ENCODE assay signal across 12 cellular contexts in genomic region chr6:31797607-31798006, GRCh38. TPM values are rescaled to one million over a fixed set of nuclear protein-coding genes. Genes with fewer than 3 reads are reported as not detected.
DNase-seq lines count a peak whose midpoint lies in the region; ATAC-seq and TF ChIP-seq lines count a peak whose summit lies in the region.
"Had no signal": no experiment of that assay in that cellular context is flagged by ENCODE, and none has a peak within 500 bp of the region (broad histone marks: within the 10 kb centered on the region; RNA-seq: fewer than 3 reads in every experiment).

No MANE protein-coding gene starts in this region.

- no peaks in the 10 kb centered on the region for H3K27me3 Mint-ChIP-seq in CD4-positive, alpha-beta memory T cell
- H3K27me3 Mint-ChIP-seq in activated naive CD4-positive, alpha-beta T cell treated with anti-CD3 and anti-CD28 coated beads, Interleukin-2, amount 50 U/mL, for 24 hours, result no peaks in the 10 kb centered on the region
- no peaks in the 10 kb centered on the region for H3K27me3 Mint-ChIP-seq in natural killer cell treated with Interleukin-12 subunit alpha and Interleukin-12 subunit beta and Interleukin-15 and Interleukin-18, amount 100 ng/mL, for 72 hours
- H3K27me3 Mint-ChIP-seq in Caco-2 (ENCODE audit: insufficient read depth, unreplicated experiment), result no peaks in the 10 kb centered on the region

- H3K9me3 Mint-ChIP-seq in CD4-positive, alpha-beta memory T cell, result no peaks in the 10 kb centered on the region
- no peaks in the 10 kb centered on the region for H3K9me3 Mint-ChIP-seq in activated naive CD4-positive, alpha-beta T cell treated with anti-CD3 and anti-CD28 coated beads, Interleukin-2, amount 50 U/mL, for 24 hours
- no peaks in the 10 kb centered on the region for H3K9me3 Mint-ChIP-seq in natural killer cell treated with Interleukin-12 subunit alpha and Interleukin-12 subunit beta and Interleukin-15 and Interleukin-18, amount 100 ng/mL, for 72 hours
- no peaks in the 10 kb centered on the region for H3K9me3 Mint-ChIP-seq in Caco-2 (ENCODE audit: unreplicated experiment)

- CTCF ChIA-PET in CD4-positive, alpha-beta memory T cell (lab: Charles Lee; ENCODE audit: partially characterized antibody), result interaction anchor here (0.6 to 3.1 kb wide), 4 partner anchors 9 to 69 kb away, joined by 4 to 14 read pairs (median 7); partner anchors contain the start of genes DDAH2 and LSM2
- CTCF ChIA-PET in Caco-2 (lab: Charles Lee), result no interaction called here

- peak overlapping the region; percentile 55 for H3K27ac ChIP-seq in CD4-positive, alpha-beta memory T cell (ENCODE audit: low read depth, low read length)

- H3K9me3 ChIP-seq in CD4-positive, alpha-beta memory T cell (ENCODE audit: control insufficient read depth in 1 of 2, low read length in 2 of 2), result no peaks in the 10 kb centered on the region
- no peaks in the 10 kb centered on the region for H3K9me3 ChIP-seq in Caco-2

- ATAC-seq in natural killer cell treated with Interleukin-12 subunit alpha and Interleukin-12 subunit beta and Interleukin-15 and Interleukin-18, amount 100 ng/mL, for 72 hours, result no peak
- no peak for ATAC-seq in HG03469 (IDR thresholded peaks at IDR 0.05; ENCODE audit: unreplicated experiment)
- ATAC-seq: GM12878, SK-N-SH treated with all-trans-retinoic acid at 6 μM for 48 hours had no signal

- peak overlapping the region; percentile 65 to 82 (median 73) for H3K4me3 Mint-ChIP-seq in CD4-positive, alpha-beta memory T cell
- peak overlapping the region; percentile 67 for H3K4me3 Mint-ChIP-seq in activated naive CD4-positive, alpha-beta T cell treated with anti-CD3 and anti-CD28 coated beads, Interleukin-2, amount 50 U/mL, for 24 hours
- H3K4me3 Mint-ChIP-seq in natural killer cell treated with Interleukin-12 subunit alpha and Interleukin-12 subunit beta and Interleukin-15 and Interleukin-18, amount 100 ng/mL, for 72 hours, result peak overlapping the region; percentile 61
- no peak overlapping the region for H3K4me3 Mint-ChIP-seq in Caco-2 (ENCODE audit: unreplicated experiment)

- TF ChIP-seq CTCF in Caco-2 (IDR thresholded peaks at IDR 0.05; ENCODE audit: insufficient read depth in 1 of 2, low read depth in 1 of 2, low read length in 1 of 2, severe bottlenecking in 1 of 2, unreplicated experiment in 1 of 2), result no peak

- H3K4me1 ChIP-seq in CD4-positive, alpha-beta memory T cell (ENCODE audit: insufficient read depth, low read length), result peaks cover 49% of the 10 kb centered on the region
- H3K4me1 ChIP-seq in Caco-2, result 0 out of 2 replicates have a peak, but pooled peaks cover 3% of the 10 kb centered on the region

- no peak overlapping the region for H3K4me3 ChIP-seq in CD4-positive, alpha-beta memory T cell (ENCODE audit: low read length in 2 of 2)
- no peak overlapping the region for H3K4me3 ChIP-seq in Caco-2 (ENCODE audit: low read depth, low read length)
- H3K4me3 ChIP-seq: GM12878 had no signal

- H3K36me3 ChIP-seq in CD4-positive, alpha-beta memory T cell (ENCODE audit: insufficient read depth, low read length), result peaks cover 1% of the 10 kb centered on the region
- no peaks in the 10 kb centered on the region for H3K36me3 ChIP-seq in Caco-2 (ENCODE audit: control insufficient read depth, insufficient read depth, low read length)

- H3K27me3 ChIP-seq in CD4-positive, alpha-beta memory T cell (ENCODE audit: insufficient read depth, low read length), result no peaks in the 10 kb centered on the region
- H3K27me3 ChIP-seq in Caco-2 (replicated peaks; ENCODE audit: control insufficient read depth, insufficient read depth, low read length), result no peaks in the 10 kb centered on the region

- DNase-seq in CD4-positive, alpha-beta memory T cell, result peak in 4 of 5 donors; percentile 38 to 42 (median 40)
- DNase-seq in NAMALWA (ENCODE audit: low spot score) (peak; percentile 81), Caco-2 (no peak), MV-4-11 (lab: John Stamatoyannopoulos, UW) (no peak), NCI-H146 treated with DMSO at 0.1 percent for 48 hours (lab: John Stamatoyannopoulos, UW; ENCODE audit: unreplicated experiment) (no peak)
- DNase-seq in natural killer cell treated with Interleukin-12 subunit alpha and Interleukin-12 subunit beta and Interleukin-15 and Interleukin-18, amount 100 ng/mL, for 72 hours (ENCODE audit: low spot score), result no peak
- DNase-seq: foreskin melanocyte, NCI-H446 had no signal

- peaks cover 0 to 18% of the 10 kb centered on the region in 2 donors for H3K36me3 Mint-ChIP-seq in CD4-positive, alpha-beta memory T cell
- peaks cover 2% of the 10 kb centered on the region for H3K36me3 Mint-ChIP-seq in activated naive CD4-positive, alpha-beta T cell treated with anti-CD3 and anti-CD28 coated beads, Interleukin-2, amount 50 U/mL, for 24 hours
- no peaks in the 10 kb centered on the region for H3K36me3 Mint-ChIP-seq in natural killer cell treated with Interleukin-12 subunit alpha and Interleukin-12 subunit beta and Interleukin-15 and Interleukin-18, amount 100 ng/mL, for 72 hours
- H3K36me3 Mint-ChIP-seq in Caco-2 (ENCODE audit: insufficient read depth, unreplicated experiment), result peaks cover 22% of the 10 kb centered on the region

- POLR2A ChIA-PET in CD4-positive, alpha-beta memory T cell (lab: Charles Lee; ENCODE audit: partially characterized antibody), result interaction anchor here (0.6 to 6.5 kb wide), 13 partner anchors 9 to 1173 kb away, joined by 3 to 93 read pairs (median 4); partner anchors contain the start of genes DDAH2, HSPA1A, HSPA1B and HSPA1L
- POLR2A ChIA-PET in Caco-2 (lab: Charles Lee), result no interaction called here

- intact Hi-C loops in CD4-positive, alpha-beta memory T cell (cut with micrococcal nuclease), result no loop called here
- intact Hi-C loops in Caco-2 (cut with micrococcal nuclease; ENCODE audit: unreplicated experiment), result no loop called here

- no TSS peak for BruUV-seq in Caco-2 (replicated peaks; lab: Mats Ljungman, UMichigan)

- peaks cover 21 to 51% (median 34%) of the 10 kb centered on the region in 4 donors for H3K4me1 Mint-ChIP-seq in CD4-positive, alpha-beta memory T cell
- H3K4me1 Mint-ChIP-seq in activated naive CD4-positive, alpha-beta T cell treated with anti-CD3 and anti-CD28 coated beads, Interleukin-2, amount 50 U/mL, for 24 hours, result peaks cover 34% of the 10 kb centered on the region
- H3K4me1 Mint-ChIP-seq in natural killer cell treated with Interleukin-12 subunit alpha and Interleukin-12 subunit beta and Interleukin-15 and Interleukin-18, amount 100 ng/mL, for 72 hours (ENCODE audit: low read depth in 2 of 2), result peaks cover 21 to 22% of the 10 kb centered on the region in 2 donors
- H3K4me1 Mint-ChIP-seq in Caco-2 (ENCODE audit: low read depth, unreplicated experiment), result peaks cover 6% of the 10 kb centered on the region

- H3K27ac Mint-ChIP-seq in CD4-positive, alpha-beta memory T cell, result peak overlapping the region; percentile 63 to 97 (median 94)
- peak overlapping the region; percentile 43 for H3K27ac Mint-ChIP-seq in activated naive CD4-positive, alpha-beta T cell treated with anti-CD3 and anti-CD28 coated beads, Interleukin-2, amount 50 U/mL, for 24 hours
- H3K27ac Mint-ChIP-seq in natural killer cell treated with Interleukin-12 subunit alpha and Interleukin-12 subunit beta and Interleukin-15 and Interleukin-18, amount 100 ng/mL, for 72 hours, result peak overlapping the region; percentile 86 to 98
- no peak overlapping the region for H3K27ac Mint-ChIP-seq in Caco-2 (ENCODE audit: unreplicated experiment)

RNA-seq across cellular contexts. Expression of gene VARS1, which starts 2.1 kb away (rescaled TPM):
- total RNA-seq in CD4-positive, alpha-beta memory T cell, result 10 to 100 TPM; 39.6 to 46.8 TPM
- 10 to 100 TPM; 43.4 to 45.9 TPM for polyA plus RNA-seq in CD4-positive, alpha-beta memory T cell
- total RNA-seq in natural killer cell treated with Interleukin-12 subunit alpha and Interleukin-12 subunit beta and Interleukin-15 and Interleukin-18, amount 100 ng/mL, for 72 hours, result 100 to 1,000 TPM in 1 of 2 donors, 10 to 100 TPM in 1; 90.7 to 226 TPM
- 132 and 135 TPM in 2 replicates for total RNA-seq in Caco-2 (2022)

RNA-seq across cellular contexts. Expression of gene LSM2, which starts 9.2 kb away (rescaled TPM):
- 10 to 100 TPM; 30.0 to 34.6 TPM for total RNA-seq in CD4-positive, alpha-beta memory T cell
- polyA plus RNA-seq in CD4-positive, alpha-beta memory T cell, result 10 to 100 TPM; 67.4 to 80.4 TPM
- 100 to 1,000 TPM in 1 of 2 donors, 10 to 100 TPM in 1; 94.6 to 113 TPM for total RNA-seq in natural killer cell treated with Interleukin-12 subunit alpha and Interleukin-12 subunit beta and Interleukin-15 and Interleukin-18, amount 100 ng/mL, for 72 hours
- 56.3 and 61.2 TPM in 2 replicates for total RNA-seq in Caco-2 (2022)

RNA-seq across cellular contexts. Expression of gene HSPA1L, which starts 17.5 kb away (rescaled TPM):
- total RNA-seq in CD4-positive, alpha-beta memory T cell, result 1 to 10 TPM; 8.2 to 8.3 TPM
- polyA plus RNA-seq in CD4-positive, alpha-beta memory T cell, result 1 to 10 TPM; 1.1 to 4.4 TPM
- 1 to 10 TPM; 1.7 to 4.1 TPM for total RNA-seq in natural killer cell treated with Interleukin-12 subunit alpha and Interleukin-12 subunit beta and Interleukin-15 and Interleukin-18, amount 100 ng/mL, for 72 hours
- 0.86 and 1.6 TPM in 2 replicates for total RNA-seq in Caco-2 (2022)

RNA-seq across cellular contexts. Expression of gene HSPA1A, which starts 17.7 kb away (rescaled TPM):
- 10 to 100 TPM; 69.9 to 71.5 TPM for total RNA-seq in CD4-positive, alpha-beta memory T cell
- 10 to 100 TPM; 14.6 to 71.9 TPM for polyA plus RNA-seq in CD4-positive, alpha-beta memory T cell
- total RNA-seq in natural killer cell treated with Interleukin-12 subunit alpha and Interleukin-12 subunit beta and Interleukin-15 and Interleukin-18, amount 100 ng/mL, for 72 hours, result 100 to 1,000 TPM; 160 to 262 TPM
- total RNA-seq in Caco-2 (2022), result 77.3 and 96.9 TPM in 2 replicates

RNA-seq across cellular contexts. Expression of gene VWA7, which starts 20.5 kb away (rescaled TPM):
- 1 to 10 TPM; 1.0 to 1.7 TPM for total RNA-seq in CD4-positive, alpha-beta memory T cell
- 1 to 10 TPM in 1 of 2 donors, under 1 TPM in 1; 1.00 to 2.5 TPM for polyA plus RNA-seq in CD4-positive, alpha-beta memory T cell
- total RNA-seq in natural killer cell treated with Interleukin-12 subunit alpha and Interleukin-12 subunit beta and Interleukin-15 and Interleukin-18, amount 100 ng/mL, for 72 hours, result 1 to 10 TPM; 1.4 to 2.1 TPM
- total RNA-seq in Caco-2 (2022), result 0.61 and 1.5 TPM in 2 replicates

Comparison
In these comparisons a context has a peak if more than half of its experiments do, and no peak if none do; other contexts are left out.
1. DNase-seq: peak in CD4-positive, alpha-beta memory T cell (4 of 5) and NAMALWA (single experiment); none in natural killer cell treated with Interleukin-12 subunit alpha and Interleukin-12 subunit beta and Interleukin-15 and Interleukin-18, amount 100 ng/mL, for 72 hours (single experiment), Caco-2 (0 of 2), MV-4-11 (single experiment) and NCI-H146 treated with DMSO at 0.1 percent for 48 hours (single experiment).